Comparison of ENCODE assay signal across 1 cellular context in genomic region chr9:90188656-90189055, GRCh38.
TF ChIP-seq lines count a peak whose summit lies in the region.

No MANE protein-coding gene starts in this region.

TF ChIP-seq in GM12878, 131 proteins besides CTCF, POLR2A, EP300 and RAD21 (continued from another document):
- no peak for TF ChIP-seq CEBPZ (IDR thresholded peaks at IDR 0.05; ENCODE audit: low read depth, low read length)
- TF ChIP-seq KLF5 (IDR thresholded peaks at IDR 0.05; ENCODE audit: partially characterized antibody), result no peak
- TF ChIP-seq TARDBP (IDR thresholded peaks at IDR 0.05; ENCODE audit: borderline replicate concordance), result no peak
- TF ChIP-seq NFYA (IDR thresholded peaks at IDR 0.05; ENCODE audit: borderline replicate concordance, low read depth, low read length), result no peak
- TF ChIP-seq JUNB (IDR thresholded peaks at IDR 0.05), result no peak
- TF ChIP-seq FOXM1 (IDR thresholded peaks at IDR 0.05; ENCODE audit: low read depth, low read length), result no peak
- TF ChIP-seq SMARCA5 (IDR thresholded peaks at IDR 0.05), result no peak
- no peak for TF ChIP-seq ZBTB4 (CRISPR knock-in tag; IDR thresholded peaks at IDR 0.05)
TF ChIP-seq in GM12878: peak in this region for 0.
